ENCODE assay signal across 1 cellular context in genomic region chr3:187080799-187081450, GRCh38.
TF ChIP-seq lines count a peak whose summit lies in the region.

No MANE protein-coding gene starts in this region.

TF ChIP-seq in HepG2, 621 proteins besides CTCF, POLR2A, EP300 and RAD21 (continues in another document):
- TF ChIP-seq REST (IDR thresholded peaks at IDR 0.05; ENCODE audit: borderline replicate concordance in 1 of 2, low read depth in 1 of 2, low read length in 2 of 2) (peak in 1 of 2 experiments; percentile 26; a peak in 1 of 4 replicates), SAP130 (CRISPR knock-in tag; IDR thresholded peaks at IDR 0.05; ENCODE audit: low read depth) (peak; percentile 20; the same call in 1 of the 2 replicates), GABPB1 (CRISPR knock-in tag; IDR thresholded peaks at IDR 0.05) (peak; percentile 30; the same call in 1 of the 2 replicates), ELF4 (CRISPR knock-in tag; IDR thresholded peaks at IDR 0.05; ENCODE audit: borderline replicate concordance) (no peak), SP2 (CRISPR knock-in tag; IDR thresholded peaks at IDR 0.05) (no peak), HNF4A (CRISPR knock-in tag; IDR thresholded peaks at IDR 0.05) (peak; percentile 70), ZFP91 (CRISPR knock-in tag; IDR thresholded peaks at IDR 0.05; ENCODE audit: borderline replicate concordance) (no peak), CENPBD1 (CRISPR knock-in tag; IDR thresholded peaks at IDR 0.05; ENCODE audit: borderline replicate concordance, low read depth) (no peak), MXD3 (CRISPR knock-in tag; IDR thresholded peaks at IDR 0.05) (no peak), THRA (CRISPR knock-in tag; IDR thresholded peaks at IDR 0.05; ENCODE audit: borderline replicate concordance) (peak; percentile 96; the same call in 1 of the 2 replicates), EED (CRISPR knock-in tag; IDR thresholded peaks at IDR 0.05) (no peak), HDAC2 (CRISPR knock-in tag; IDR thresholded peaks at IDR 0.05) (0 out of 2 replicates have a peak, but pooled peaks have one; percentile 40), PATZ1 (CRISPR knock-in tag; IDR thresholded peaks at IDR 0.05) (no peak), ZNF343 (CRISPR knock-in tag; IDR thresholded peaks at IDR 0.05) (no peak), ZNF12 (CRISPR knock-in tag; IDR thresholded peaks at IDR 0.05) (no peak), NCOR1 (IDR thresholded peaks at IDR 0.05; ENCODE audit: borderline replicate concordance, low read length) (no peak), ZNF572 (CRISPR knock-in tag; IDR thresholded peaks at IDR 0.05) (no peak), GATAD2A (CRISPR knock-in tag; IDR thresholded peaks at IDR 0.05) (peak; percentile 34; the same call in 1 of the 2 replicates), ZNF331 (CRISPR knock-in tag; IDR thresholded peaks at IDR 0.05) (0 out of 2 replicates have a peak, but pooled peaks have one; percentile 18), UBTF (CRISPR knock-in tag; IDR thresholded peaks at IDR 0.05) (no peak), TEAD2 (CRISPR knock-in tag; IDR thresholded peaks at IDR 0.05) (no peak), ZNF292 (CRISPR knock-in tag; IDR thresholded peaks at IDR 0.05; ENCODE audit: borderline replicate concordance, low read depth) (0 out of 2 replicates have a peak, but pooled peaks have one; percentile 20), NCOA2 (CRISPR knock-in tag; IDR thresholded peaks at IDR 0.05) (peak; percentile 60), NR2F1 (CRISPR knock-in tag; IDR thresholded peaks at IDR 0.05) (no peak), SPEN (CRISPR knock-in tag; IDR thresholded peaks at IDR 0.05; ENCODE audit: low read depth) (peak; percentile 41; the same call in 1 of the 2 replicates), LBX2 (CRISPR knock-in tag; IDR thresholded peaks at IDR 0.05; ENCODE audit: borderline replicate concordance) (no peak), ZBTB21 (CRISPR knock-in tag; IDR thresholded peaks at IDR 0.05) (no peak), ZNF629 (CRISPR knock-in tag; conservative IDR thresholded peaks at IDR 0.05) (no peak), KAT8 (CRISPR knock-in tag; IDR thresholded peaks at IDR 0.05) (0 out of 2 replicates have a peak, but pooled peaks have one; percentile 18), AGO1 (IDR thresholded peaks at IDR 0.05; ENCODE audit: low read depth, low read length, poor library complexity, severe bottlenecking) (no peak), ZNF280D (CRISPR knock-in tag; IDR thresholded peaks at IDR 0.05) (0 out of 2 replicates have a peak, but pooled peaks have one; percentile 50), GLI4 (CRISPR knock-in tag; IDR thresholded peaks at IDR 0.05; ENCODE audit: borderline replicate concordance) (no peak), SNAPC4 (CRISPR knock-in tag; IDR thresholded peaks at IDR 0.05) (no peak), NRL (CRISPR knock-in tag; IDR thresholded peaks at IDR 0.05; ENCODE audit: borderline replicate concordance) (no peak), ZNF441 (CRISPR knock-in tag; IDR thresholded peaks at IDR 0.05; ENCODE audit: borderline replicate concordance) (0 out of 2 replicates have a peak, but pooled peaks have one; percentile 36), ZNF333 (CRISPR knock-in tag; IDR thresholded peaks at IDR 0.05; ENCODE audit: borderline replicate concordance) (no peak), ZFYVE20 (CRISPR knock-in tag; IDR thresholded peaks at IDR 0.05; ENCODE audit: borderline replicate concordance, low read depth) (no peak), RXRB (CRISPR knock-in tag; IDR thresholded peaks at IDR 0.05; ENCODE audit: borderline replicate concordance) (peak; percentile 93), ADNP (CRISPR knock-in tag; IDR thresholded peaks at IDR 0.05) (no peak)
